23 cellular contexts compared by ENCODE assay signal in the genomic region with DNA sequence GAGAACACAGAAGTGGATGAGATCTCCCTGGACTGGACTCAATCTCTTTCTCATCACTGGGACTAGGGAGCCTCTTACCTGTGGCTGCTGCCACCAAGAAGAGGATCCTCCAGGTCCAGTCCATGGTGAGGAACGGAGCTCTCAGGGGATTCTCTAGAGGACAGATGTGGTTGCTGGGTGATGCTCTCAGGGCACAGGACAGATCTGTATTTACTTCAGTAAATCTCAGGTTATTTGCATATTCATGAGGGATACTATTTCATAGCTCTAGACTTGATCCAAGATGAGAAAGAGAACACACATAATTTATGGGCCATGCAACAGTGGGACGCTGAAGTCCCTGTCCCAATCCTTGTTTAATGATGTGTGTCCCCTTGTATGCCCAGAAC.
DNase-seq lines count a peak whose midpoint lies in the region; ATAC-seq and FAIRE-seq lines count a peak whose summit lies in the region.
"Had no signal": no experiment of that assay in that cellular context is flagged by ENCODE, and none has a peak within 500 bp of the region (broad histone marks: within the 10 kb centered on the region; RNA-seq: fewer than 3 reads in every experiment).

No MANE protein-coding gene starts in this region.

- no peaks in the 10 kb centered on the region for H3K27me3 Mint-ChIP-seq in activated CD4-positive, alpha-beta T cell treated with anti-CD3 and anti-CD28 coated beads for 36 hours
- H3K27me3 Mint-ChIP-seq in activated T-helper 17 cell treated with anti-CD3 and anti-CD28 coated beads, Interleukin-2, amount 50 U/mL, for 72 hours: no peaks in the 10 kb centered on the region
- H3K27me3 Mint-ChIP-seq: dendritic cell treated with granulocyte-macrophage colony-stimulating factor and Interleukin-4, amounts not matched to agents 40 ng/mL and 50 ng/mL, for 4 days; type B pancreatic cell had no signal

- peaks cover 55% of the 10 kb centered on the region for H3K4me1 Mint-ChIP-seq in activated CD4-positive, alpha-beta T cell treated with anti-CD3 and anti-CD28 coated beads for 36 hours
- peaks cover 38% of the 10 kb centered on the region for H3K4me1 Mint-ChIP-seq in activated T-helper 17 cell treated with anti-CD3 and anti-CD28 coated beads, Interleukin-2, amount 50 U/mL, for 72 hours

- H3K4me3 ChIP-seq in small intestine (ENCODE audit: low read depth in 1 of 2, low read length in 2 of 2): no peak overlapping the region
- H3K4me3 ChIP-seq: BLaER1, pancreas, right lobe of liver had no signal

- peaks cover 0 to 3% of the 10 kb centered on the region in 2 donors for H3K27me3 ChIP-seq in small intestine (ENCODE audit: control insufficient read depth in 2 of 2, insufficient read depth in 2 of 2, low read length in 2 of 2)
- H3K27me3 ChIP-seq: BLaER1, pancreas, right lobe of liver had no signal

- H3K27ac Mint-ChIP-seq in activated CD4-positive, alpha-beta T cell treated with anti-CD3 and anti-CD28 coated beads for 36 hours: peak overlapping the region; percentile 64
- H3K27ac Mint-ChIP-seq in activated T-helper 17 cell treated with anti-CD3 and anti-CD28 coated beads, Interleukin-2, amount 50 U/mL, for 72 hours: peak overlapping the region; percentile 11
- H3K27ac Mint-ChIP-seq: dendritic cell treated with granulocyte-macrophage colony-stimulating factor and Interleukin-4, amounts not matched to agents 40 ng/mL and 50 ng/mL, for 4 days; type B pancreatic cell had no signal

- intact Hi-C loops in activated CD4-positive, alpha-beta T cell treated with anti-CD3 and anti-CD28 coated beads for 36 hours (cut with DNase I, micrococcal nuclease): loop anchor here in 1 of 2 experiments (5.0 kb wide), 1 partner anchor 125 kb away; no protein-coding TSS in a partner anchor

- no peaks in the 10 kb centered on the region for H3K9me3 Mint-ChIP-seq in activated CD4-positive, alpha-beta T cell treated with anti-CD3 and anti-CD28 coated beads for 36 hours (ENCODE audit: low read depth)
- H3K9me3 Mint-ChIP-seq in activated T-helper 17 cell treated with anti-CD3 and anti-CD28 coated beads, Interleukin-2, amount 50 U/mL, for 72 hours: no peaks in the 10 kb centered on the region
- H3K9me3 Mint-ChIP-seq: dendritic cell treated with granulocyte-macrophage colony-stimulating factor and Interleukin-4, amounts not matched to agents 40 ng/mL and 50 ng/mL, for 4 days had no signal

- peak; percentile 4 for ATAC-seq in activated CD4-positive, alpha-beta T cell treated with anti-CD3 and anti-CD28 coated beads for 36 hours
- ATAC-seq in HG02610 (IDR thresholded peaks at IDR 0.05; ENCODE audit: unreplicated experiment): peak; percentile 55
- peak; percentile 22 for ATAC-seq in activated T-helper 17 cell treated with anti-CD3 and anti-CD28 coated beads, Interleukin-2, amount 50 U/mL, for 72 hours (replicated peaks)
- ATAC-seq: pancreas, right lobe of liver had no signal

- no peak for DNase-seq in activated CD4-positive, alpha-beta T cell treated with anti-CD3 and anti-CD28 coated beads for 36 hours
- no peak for DNase-seq in activated CD4-positive, alpha-beta T cell treated with anti-CD3 and anti-CD28 coated beads for 1 hour
- no peak for DNase-seq in small intestine
- DNase-seq in NCI-H1417 treated with DMSO at 0.1 percent for 48 hours (lab: John Stamatoyannopoulos, UW): no peak
- no peak for DNase-seq in NCI-H2171 (lab: John Stamatoyannopoulos, UW)
- DNase-seq in kidney tubule cell (ENCODE audit: low spot score): no peak
- DNase-seq: DMS153, foreskin melanocyte, GF-D8, H7, hypothalamus, kidney, NCI-H2171 treated with DMSO at 0.1 percent for 48 hours, NCI-H774, pancreas, right lobe of liver, SIG-M5 had no signal

- CTCF ChIA-PET in activated CD4-positive, alpha-beta T cell treated with anti-CD3 and anti-CD28 coated beads for 36 hours (lab: Charles Lee): interaction anchor here (0.5 to 2.0 kb wide), 3 partner anchors 9 to 27 kb away, joined by 3 to 6 read pairs (median 3); no protein-coding TSS in a partner anchor

- POLR2A ChIA-PET in activated CD4-positive, alpha-beta T cell treated with anti-CD3 and anti-CD28 coated beads for 36 hours (lab: Charles Lee): interaction anchor here (0.5 kb wide), 1 partner anchor 797 kb away, joined by 3 read pairs; no protein-coding TSS in a partner anchor

- no peaks in the 10 kb centered on the region for H3K9me3 ChIP-seq in small intestine (ENCODE audit: control insufficient read depth, low read depth)
- H3K9me3 ChIP-seq: BLaER1, pancreas, right lobe of liver had no signal

- H3K36me3 Mint-ChIP-seq in activated CD4-positive, alpha-beta T cell treated with anti-CD3 and anti-CD28 coated beads for 36 hours (ENCODE audit: low read depth): no peaks in the 10 kb centered on the region
- H3K36me3 Mint-ChIP-seq in activated T-helper 17 cell treated with anti-CD3 and anti-CD28 coated beads, Interleukin-2, amount 50 U/mL, for 72 hours (ENCODE audit: low read depth): no peaks in the 10 kb centered on the region
- H3K36me3 Mint-ChIP-seq: type B pancreatic cell had no signal

- no peak for FAIRE-seq in small intestine (lab: Jason Lieb, UNC)
- FAIRE-seq: bronchial epithelial cell, kidney, pancreas had no signal

- H3K4me3 Mint-ChIP-seq in activated CD4-positive, alpha-beta T cell treated with anti-CD3 and anti-CD28 coated beads for 36 hours: peak overlapping the region; percentile 27
- peak overlapping the region; percentile 56 for H3K4me3 Mint-ChIP-seq in activated T-helper 17 cell treated with anti-CD3 and anti-CD28 coated beads, Interleukin-2, amount 50 U/mL, for 72 hours
- H3K4me3 Mint-ChIP-seq: dendritic cell treated with granulocyte-macrophage colony-stimulating factor and Interleukin-4, amounts not matched to agents 40 ng/mL and 50 ng/mL, for 4 days; type B pancreatic cell had no signal

- no peaks in the 10 kb centered on the region for H3K4me1 ChIP-seq in small intestine (ENCODE audit: control insufficient read depth in 2 of 2, insufficient read depth in 1 of 2, low read depth in 1 of 2, low read length in 1 of 2)
- H3K4me1 ChIP-seq: BLaER1, pancreas, right lobe of liver had no signal

- 69 to 82% (median 71%) methylated on average over 2 of the region's 2 CpGs for WGBS in small intestine, 3 donors

- H3K27ac ChIP-seq in small intestine (ENCODE audit: low read depth in 1 of 2, low read length in 1 of 2): peak overlapping the region; percentile 51 to 67
- H3K27ac ChIP-seq: BLaER1, pancreas, right lobe of liver had no signal

- no peaks in the 10 kb centered on the region for H3K36me3 ChIP-seq in small intestine (ENCODE audit: control insufficient read depth in 2 of 2, insufficient read depth in 2 of 2, low read length in 2 of 2)
- H3K36me3 ChIP-seq: BLaER1, pancreas, right lobe of liver had no signal

Comparison
In these comparisons a context has a peak if more than half of its experiments do, and no peak if none do; other contexts are left out.
1. ATAC-seq: peak in every context shown above with its lines; median percentile 55 in HG02610; 22 in activated T-helper 17 cell treated with anti-CD3 and anti-CD28 coated beads, Interleukin-2, amount 50 U/mL, for 72 hours; 4 in activated CD4-positive, alpha-beta T cell treated with anti-CD3 and anti-CD28 coated beads for 36 hours.